In the genomic region with DNA sequence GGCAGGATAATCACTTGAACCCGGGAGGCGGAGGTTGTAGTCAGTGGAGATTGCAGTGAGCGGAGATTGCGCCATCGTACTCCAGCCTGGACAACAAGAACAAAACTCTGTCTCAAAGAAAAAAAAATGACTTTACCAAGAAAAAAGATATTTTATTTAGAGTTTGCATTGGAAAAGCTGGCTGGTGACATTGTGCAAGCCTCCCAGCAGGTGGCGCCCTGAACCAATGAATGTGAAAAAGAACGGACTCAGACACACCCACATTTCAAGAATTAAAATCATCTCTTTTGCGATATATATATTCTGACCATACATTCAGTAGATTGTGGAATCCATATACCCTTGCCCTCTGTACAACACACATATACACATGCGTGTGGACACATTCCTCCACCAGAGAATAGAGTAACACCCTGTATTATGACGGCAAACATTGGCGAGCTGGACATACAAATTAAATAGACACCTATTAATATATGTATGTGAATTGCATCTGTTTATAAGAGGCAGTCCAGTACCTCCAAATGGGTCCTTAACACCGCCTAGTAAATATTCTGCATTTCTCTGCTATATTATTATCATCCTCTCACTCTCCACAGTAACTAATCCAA, we compare ENCODE assay signal across 8 cellular contexts. TPM values are rescaled to one million over a fixed set of nuclear protein-coding genes. Genes with fewer than 3 reads are reported as not detected.
DNase-seq lines count a peak whose midpoint lies in the region; ATAC-seq and TF ChIP-seq lines count a peak whose summit lies in the region.

No MANE protein-coding gene starts in this region.

- H3K27me3 ChIP-seq in H9 (ENCODE audit: insufficient read depth, low read length) = no peaks in the 10 kb centered on the region

- H3K23me2 ChIP-seq in H9 (ENCODE audit: insufficient read length, low read depth, low read length, poor library complexity, severe bottlenecking) = no peaks in the 10 kb centered on the region

- no peak overlapping the region for H2BK5ac ChIP-seq in H9 (ENCODE audit: insufficient read length, low read length)

- no peaks in the 10 kb centered on the region for H3K9me3 ChIP-seq in H9 (ENCODE audit: control insufficient read depth, low read depth, low read length)

- no CpG with 5 or more reads among the region's 12 CpGs for WGBS in H9 (ENCODE audit: extremely low coverage, insufficient read length, low lambda C conversion rate)

- no peak overlapping the region for H3K4me3 Mint-ChIP-seq in H9
- no peak overlapping the region for H3K4me3 Mint-ChIP-seq in activated CD8-positive, alpha-beta memory T cell treated with anti-CD3 and anti-CD28 coated beads, Interleukin-2, amount 10 ng/mL, durations not matched to agents 7 days and 5 days

- no peak overlapping the region for H3K14ac ChIP-seq in H9 (ENCODE audit: insufficient read depth, low read length)

- no peaks in the 10 kb centered on the region for H3K36me3 Mint-ChIP-seq in H9 (ENCODE audit: insufficient read depth in 1 of 3, low read depth in 3 of 3)
- no peaks in the 10 kb centered on the region for H3K36me3 Mint-ChIP-seq in activated CD8-positive, alpha-beta memory T cell treated with anti-CD3 and anti-CD28 coated beads, Interleukin-2, amount 10 ng/mL, durations not matched to agents 7 days and 5 days

- no peak overlapping the region for H3T11ph ChIP-seq in H9 (ENCODE audit: low read length)

- H3K9ac ChIP-seq in H9 (ENCODE audit: extremely low read depth, insufficient read length, low read length) = no peak overlapping the region

- no peak overlapping the region for H2BK15ac ChIP-seq in H9 (ENCODE audit: low read depth, low read length)

- no peaks in the 10 kb centered on the region for H3K27me3 Mint-ChIP-seq in H9 (ENCODE audit: low read depth)
- peaks cover 4% of the 10 kb centered on the region for H3K27me3 Mint-ChIP-seq in activated CD8-positive, alpha-beta memory T cell treated with anti-CD3 and anti-CD28 coated beads, Interleukin-2, amount 10 ng/mL, durations not matched to agents 7 days and 5 days

- peak; percentile 87 for TF ChIP-seq CTCF in H9 (conservative IDR thresholded peaks at IDR 0.05)

- H3K79me1 ChIP-seq in H9 (ENCODE audit: insufficient read depth, low read depth, low read length, poor library complexity, severe bottlenecking) = no peaks in the 10 kb centered on the region

- no peak overlapping the region for H2BK20ac ChIP-seq in H9 (ENCODE audit: low read depth, low read length, poor library complexity, severe bottlenecking)

- H3K56ac ChIP-seq in H9 (ENCODE audit: insufficient read length, low read depth, low read length) = no peak overlapping the region

- DNase-seq in CD1c-positive myeloid dendritic cell (ENCODE audit: extremely low spot score) (peak; percentile 79), H9 (peak; percentile 41), NOMO-1 treated with DMSO at 0.1 percent for 48 hours (lab: John Stamatoyannopoulos, UW; ENCODE audit: unreplicated experiment) (peak; percentile 40), epidermal melanocyte (ENCODE audit: insufficient read length, low spot score) (peak; percentile 56), mucosa of gallbladder (ENCODE audit: low spot score) (peak; percentile 27), GF-D8 (lab: John Stamatoyannopoulos, UW) (no peak)
- peak; percentile 73 for DNase-seq in activated CD8-positive, alpha-beta memory T cell treated with anti-CD3 and anti-CD28 coated beads, Interleukin-2, amount 10 ng/mL, durations not matched to agents 7 days and 5 days
- peak; percentile 30 to 37 for DNase-seq in stimulated activated CD8-positive, alpha-beta memory T cell treated with anti-CD3 and anti-CD28 coated beads, Interleukin-7, amount 100 ng/mL, for 1 hour (ENCODE audit: low read depth in 2 of 2)

- H4K91ac ChIP-seq in H9 (ENCODE audit: insufficient read length, low read depth, low read length) = no peak overlapping the region

- no peak overlapping the region for H3K4ac ChIP-seq in H9 (ENCODE audit: low read depth, low read length)

- no peak overlapping the region for H2AFZ ChIP-seq in H9 (ENCODE audit: low read length)

- H3K23ac ChIP-seq in H9 (ENCODE audit: insufficient read length, low read depth, low read length) = no peak overlapping the region

- no peaks in the 10 kb centered on the region for H3K4me1 Mint-ChIP-seq in H9
- H3K4me1 Mint-ChIP-seq in activated CD8-positive, alpha-beta memory T cell treated with anti-CD3 and anti-CD28 coated beads, Interleukin-2, amount 10 ng/mL, durations not matched to agents 7 days and 5 days = no peaks in the 10 kb centered on the region

- H2AK5ac ChIP-seq in H9 (ENCODE audit: insufficient read length, low read length) = no peak overlapping the region

- H4K5ac ChIP-seq in H9 (ENCODE audit: insufficient read length, low read depth, low read length) = no peak overlapping the region

- H3K4me1 ChIP-seq in H9 (ENCODE audit: insufficient read depth, low read length) = no peaks in the 10 kb centered on the region

- no peaks in the 10 kb centered on the region for H3K79me2 ChIP-seq in H9 (ENCODE audit: insufficient read depth, low read length)

- H3K18ac ChIP-seq in H9 (ENCODE audit: insufficient read length, low read depth, low read length) = no peak overlapping the region

- H3K27ac Mint-ChIP-seq in H9 = no peak overlapping the region
- H3K27ac Mint-ChIP-seq in activated CD8-positive, alpha-beta memory T cell treated with anti-CD3 and anti-CD28 coated beads, Interleukin-2, amount 10 ng/mL, durations not matched to agents 7 days and 5 days = no peak overlapping the region

- H3K9me3 Mint-ChIP-seq in H9 = no peaks in the 10 kb centered on the region
- no peaks in the 10 kb centered on the region for H3K9me3 Mint-ChIP-seq in activated CD8-positive, alpha-beta memory T cell treated with anti-CD3 and anti-CD28 coated beads, Interleukin-2, amount 10 ng/mL, durations not matched to agents 7 days and 5 days (ENCODE audit: low read depth)

- H2BK12ac ChIP-seq in H9 (ENCODE audit: insufficient read length, low read depth, low read length) = no peak overlapping the region

- H3K27ac ChIP-seq in H9 (ENCODE audit: insufficient read length, low read depth, low read length) = no peak overlapping the region

- H4K20me1 ChIP-seq in H9 (ENCODE audit: control insufficient read depth, insufficient read depth, insufficient read length) = no peaks in the 10 kb centered on the region

- no peak overlapping the region for H2BK120ac ChIP-seq in H9 (ENCODE audit: low read depth, low read length, poor library complexity, severe bottlenecking)

- no peak overlapping the region for H3K4me2 ChIP-seq in H9 (ENCODE audit: insufficient read depth, insufficient read length, low read length)

- ATAC-seq in activated CD8-positive, alpha-beta memory T cell treated with anti-CD3 and anti-CD28 coated beads, Interleukin-2, amount 10 ng/mL, durations not matched to agents 7 days and 5 days = no peak

- no peak overlapping the region for H4K8ac ChIP-seq in H9 (replicated peaks; ENCODE audit: insufficient read length, low read depth, low read length)

- CTCF ChIA-PET in activated CD8-positive, alpha-beta memory T cell treated with anti-CD3 and anti-CD28 coated beads, Interleukin-2, amount 10 ng/mL, durations not matched to agents 7 days and 5 days (lab: Charles Lee) = interaction anchor here (0.9 to 7.7 kb wide), 16 partner anchors 9 to 871 kb away, joined by 3 to 99 read pairs (median 5); no protein-coding TSS in a partner anchor

RNA-seq across cellular contexts. Expression of gene CADM3, which starts 39.0 kb away (rescaled TPM):
- total RNA-seq in H9 (2021) (5.6 and 5.7 TPM in 2 replicates), mucosa of gallbladder (5.2 TPM)
- total RNA-seq in activated CD8-positive, alpha-beta memory T cell treated with anti-CD3 and anti-CD28 coated beads, Interleukin-2, amount 10 ng/mL, durations not matched to agents 7 days and 5 days = not detected

RNA-seq across cellular contexts. Expression of gene AIM2, which starts 55.8 kb away (rescaled TPM):
- 0.90 and 1.1 TPM in 2 replicates for total RNA-seq in H9 (2021)
- 10 to 100 TPM; 14.1 to 17.3 TPM for total RNA-seq in activated CD8-positive, alpha-beta memory T cell treated with anti-CD3 and anti-CD28 coated beads, Interleukin-2, amount 10 ng/mL, durations not matched to agents 7 days and 5 days
- 0.86 TPM for total RNA-seq in mucosa of gallbladder
